Comparison of ENCODE assay signal across 31 cellular contexts in the genomic region with DNA sequence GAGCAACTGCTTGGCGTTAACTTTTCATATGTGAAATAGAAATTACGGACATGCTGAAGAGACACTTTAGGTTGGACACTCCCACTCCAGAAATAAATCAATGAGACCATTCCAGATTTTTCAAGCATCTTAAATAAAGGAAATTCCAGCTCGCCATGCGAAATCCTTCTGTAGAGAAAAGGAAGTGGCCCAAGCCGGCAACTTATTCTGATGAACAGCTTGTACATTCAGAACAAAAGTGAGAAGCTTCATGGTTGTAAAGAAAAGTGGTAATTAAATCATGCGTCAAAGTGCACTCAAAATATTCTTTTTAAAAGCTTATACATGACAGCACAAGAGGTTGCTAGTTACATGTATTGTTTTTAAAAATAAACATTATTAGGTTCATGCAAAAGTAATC.
A peak's percentile ranks its signal among the peaks of the same experiment; 100 is the strongest.
DNase-seq lines count a peak whose midpoint lies in the region; ATAC-seq and TF ChIP-seq lines count a peak whose summit lies in the region.
"Had no signal": no experiment of that assay in that cellular context is flagged by ENCODE, and none has a peak within 500 bp of the region (broad histone marks: within the 10 kb centered on the region; RNA-seq: fewer than 3 reads in every experiment).

No MANE protein-coding gene starts in this region.

- no peaks in the 10 kb centered on the region for H3F3A ChIP-seq in PC-3 (ENCODE audit: low read length, unreplicated experiment)

- no peaks in the 10 kb centered on the region for H3K9me2 ChIP-seq in PC-3 (replicated peaks; ENCODE audit: low read length)
- H3K9me2 ChIP-seq: SK-N-SH had no signal

- H3K4me1 ChIP-seq in left ventricle myocardium inferior, result peaks cover 51% of the 10 kb centered on the region
- H3K4me1 ChIP-seq in PC-3 (ENCODE audit: insufficient read depth, low read length), result peaks cover 36% of the 10 kb centered on the region
- H3K4me1 ChIP-seq: prostate gland, sigmoid colon had no signal

- H3K4me3 ChIP-seq in left ventricle myocardium inferior (no peak overlapping the region), PC-3 (ENCODE audit: low read length) (no peak overlapping the region)
- H3K4me3 ChIP-seq: GM12878, lung, prostate gland, sigmoid colon, testis had no signal

- no peak overlapping the region for H2AFZ ChIP-seq in PC-3 (ENCODE audit: low read length)

- peaks cover 1% of the 10 kb centered on the region for H3K27me3 Mint-ChIP-seq in activated B cell treated with CpG ODN at 0.5 μM for 24 hours
- H3K27me3 Mint-ChIP-seq in natural killer cell treated with Interleukin-12 subunit alpha and Interleukin-12 subunit beta and Interleukin-15 and Interleukin-18, amount 100 ng/mL, for 72 hours, result peaks cover 0 to 2% of the 10 kb centered on the region in 2 donors

- H3K4me1 Mint-ChIP-seq in activated B cell treated with CpG ODN at 0.5 μM for 24 hours, result peaks cover 83% of the 10 kb centered on the region
- H3K4me1 Mint-ChIP-seq in natural killer cell treated with Interleukin-12 subunit alpha and Interleukin-12 subunit beta and Interleukin-15 and Interleukin-18, amount 100 ng/mL, for 72 hours (ENCODE audit: low read depth in 2 of 2), result peaks cover 65 to 85% of the 10 kb centered on the region in 2 donors

- CTCF ChIA-PET in activated B cell treated with CpG ODN at 0.5 μM for 24 hours (lab: Charles Lee), result no interaction called here
- CTCF ChIA-PET in PC-3 (lab: Charles Lee), result no interaction called here

- TF ChIP-seq CTCF in left ventricle myocardium inferior (IDR thresholded peaks at IDR 0.05; ENCODE audit: borderline replicate concordance), result no peak
- TF ChIP-seq CTCF in activated B cell treated with CpG ODN at 0.5 μM for 24 hours (IDR thresholded peaks at IDR 0.05), result no peak
- no peak for TF ChIP-seq CTCF in PC-3 (conservative IDR thresholded peaks at IDR 0.05; ENCODE audit: low read depth, low read length)

- H3K36me3 ChIP-seq in left ventricle myocardium inferior (no peaks in the 10 kb centered on the region), PC-3 (ENCODE audit: low read depth, low read length) (no peaks in the 10 kb centered on the region)
- H3K36me3 ChIP-seq: prostate gland, sigmoid colon had no signal

- no peaks in the 10 kb centered on the region for H4K20me1 ChIP-seq in PC-3 (ENCODE audit: low read length)

- DNase-seq in left ventricle myocardium inferior, result no peak
- DNase-seq in cardiac septum (ENCODE audit: low spot score), result no peak
- no peak for DNase-seq in activated B cell treated with CpG ODN at 0.5 μM for 24 hours
- DNase-seq in natural killer cell treated with Interleukin-12 subunit alpha and Interleukin-12 subunit beta and Interleukin-15 and Interleukin-18, amount 100 ng/mL, for 72 hours (ENCODE audit: low spot score), result no peak
- no peak for DNase-seq in DMS53 (lab: John Stamatoyannopoulos, UW)
- no peak for DNase-seq in PC-3
- DNase-seq: activated CD4-positive, alpha-beta T cell treated with anti-CD3 and anti-CD28 coated beads for 36 hours; activated naive CD8-positive, alpha-beta T cell treated with anti-CD3 and anti-CD28 coated beads, Interleukin-2, amount 10 ng/mL, durations not matched to agents 7 days and 5 days; caudate nucleus; EL; endodermal cell; foreskin fibroblast; H7; head of caudate nucleus; NCI-H1092 treated with DMSO at 0.1 percent for 48 hours; NCI-H187 treated with DMSO at 0.1 percent for 48 hours; NCI-H774; OCI-M1; sigmoid colon; SK-N-SH; stimulated activated CD4-positive, alpha-beta T cell treated with anti-CD3 and anti-CD28 coated beads, Interleukin-15, amount 100 ng/mL, for 24 hours; stimulated activated naive CD4-positive, alpha-beta T cell; testis had no signal

- BruUV-seq in PC-3 (replicated peaks; lab: Mats Ljungman, UMichigan), result no TSS peak

- peak overlapping the region; percentile 74 for H3K27ac ChIP-seq in left ventricle myocardium inferior (replicated peaks)
- no peak overlapping the region for H3K27ac ChIP-seq in PC-3 (ENCODE audit: low read length)
- H3K27ac ChIP-seq: C4-2B, prostate gland, sigmoid colon, testis had no signal

- intact Hi-C loops in left ventricle myocardium inferior (cut with micrococcal nuclease), result no loop called here
- intact Hi-C loops in cardiac septum (cut with DNase I), result no loop called here
- intact Hi-C loops in activated B cell treated with CpG ODN at 0.5 μM for 24 hours (cut with micrococcal nuclease), result loop anchor here (5.0 kb wide), 1 partner anchor 154 kb away; the partner anchor contains the start of gene ITGB1
- intact Hi-C loops in PC-3 (cut with micrococcal nuclease), result loop anchor here (5.0 kb wide), 1 partner anchor 79 kb away; no protein-coding TSS in a partner anchor

- no peaks in the 10 kb centered on the region for H3K36me3 Mint-ChIP-seq in activated B cell treated with CpG ODN at 0.5 μM for 24 hours (ENCODE audit: low read depth)
- H3K36me3 Mint-ChIP-seq in natural killer cell treated with Interleukin-12 subunit alpha and Interleukin-12 subunit beta and Interleukin-15 and Interleukin-18, amount 100 ng/mL, for 72 hours, result peaks cover 4% of the 10 kb centered on the region
- H3K36me3 Mint-ChIP-seq: activated naive CD8-positive, alpha-beta T cell treated with anti-CD3 and anti-CD28 coated beads, Interleukin-2, amount 10 ng/mL, durations not matched to agents 7 days and 5 days had no signal

- no peak overlapping the region for H3K9ac ChIP-seq in PC-3 (ENCODE audit: low read length)
- H3K9ac ChIP-seq: SK-N-SH had no signal

- POLR2A ChIA-PET in activated B cell treated with CpG ODN at 0.5 μM for 24 hours (lab: Charles Lee) (no interaction called here), PC-3 (lab: Charles Lee; ENCODE audit: unreplicated experiment) (no interaction called here)

- H3K9me3 ChIP-seq in left ventricle myocardium inferior (replicated peaks), result no peaks in the 10 kb centered on the region
- no peaks in the 10 kb centered on the region for H3K9me3 ChIP-seq in PC-3 (ENCODE audit: low read length)
- H3K9me3 ChIP-seq: prostate gland, sigmoid colon, SK-N-SH, testis had no signal

- H3K27ac Mint-ChIP-seq in activated B cell treated with CpG ODN at 0.5 μM for 24 hours, result peak overlapping the region; percentile 50
- H3K27ac Mint-ChIP-seq in natural killer cell treated with Interleukin-12 subunit alpha and Interleukin-12 subunit beta and Interleukin-15 and Interleukin-18, amount 100 ng/mL, for 72 hours, result peak overlapping the region; percentile 78 to 88
- H3K27ac Mint-ChIP-seq: activated naive CD8-positive, alpha-beta T cell treated with anti-CD3 and anti-CD28 coated beads, Interleukin-2, amount 10 ng/mL, durations not matched to agents 7 days and 5 days; endodermal cell had no signal

- H3K79me2 ChIP-seq in PC-3 (ENCODE audit: low read length), result no peaks in the 10 kb centered on the region

- no peaks in the 10 kb centered on the region for H3K9me3 Mint-ChIP-seq in activated B cell treated with CpG ODN at 0.5 μM for 24 hours
- no peaks in the 10 kb centered on the region for H3K9me3 Mint-ChIP-seq in natural killer cell treated with Interleukin-12 subunit alpha and Interleukin-12 subunit beta and Interleukin-15 and Interleukin-18, amount 100 ng/mL, for 72 hours
- H3K9me3 Mint-ChIP-seq: activated naive CD8-positive, alpha-beta T cell treated with anti-CD3 and anti-CD28 coated beads, Interleukin-2, amount 10 ng/mL, durations not matched to agents 7 days and 5 days; endodermal cell; T-helper 2 cell treated with Interferon-gamma antibody and Interleukin-4, amounts not matched to agents 5 μg/mL and 100 μg/mL, for 36 hours had no signal

- ATAC-seq in GM18858 (IDR thresholded peaks at IDR 0.05; ENCODE audit: unreplicated experiment) (peak; percentile 58), activated B cell treated with CpG ODN at 0.5 μM for 24 hours (ENCODE audit: low read depth) (no peak), HG03108 (IDR thresholded peaks at IDR 0.05; ENCODE audit: unreplicated experiment) (no peak), PC-3 (no peak)
- no peak for ATAC-seq in natural killer cell treated with Interleukin-12 subunit alpha and Interleukin-12 subunit beta and Interleukin-15 and Interleukin-18, amount 100 ng/mL, for 72 hours
- ATAC-seq: activated CD4-positive, alpha-beta T cell treated with anti-CD3 and anti-CD28 coated beads for 36 hours; esophagus mucosa; GM12878 had no signal

- no peak overlapping the region for H3K4me2 ChIP-seq in PC-3 (ENCODE audit: low read length)
- H3K4me2 ChIP-seq: SK-N-SH had no signal

- H3K4me3 Mint-ChIP-seq in activated B cell treated with CpG ODN at 0.5 μM for 24 hours, result no peak overlapping the region
- H3K4me3 Mint-ChIP-seq in natural killer cell treated with Interleukin-12 subunit alpha and Interleukin-12 subunit beta and Interleukin-15 and Interleukin-18, amount 100 ng/mL, for 72 hours, result peak overlapping the region; percentile 69
- H3K4me3 Mint-ChIP-seq: activated CD4-positive, alpha-beta T cell treated with anti-CD3 and anti-CD28 coated beads for 36 hours; activated naive CD8-positive, alpha-beta T cell treated with anti-CD3 and anti-CD28 coated beads, Interleukin-2, amount 10 ng/mL, durations not matched to agents 7 days and 5 days; endodermal cell; T-helper 2 cell treated with Interferon-gamma antibody and Interleukin-4, amounts not matched to agents 5 μg/mL and 100 μg/mL, for 36 hours had no signal

- H3K27me3 ChIP-seq in left ventricle myocardium inferior (ENCODE audit: low read depth), result peaks cover 10% of the 10 kb centered on the region
- H3K27me3 ChIP-seq in PC-3 (ENCODE audit: low read length), result no peaks in the 10 kb centered on the region
- H3K27me3 ChIP-seq: sigmoid colon, testis had no signal

Comparison
In these comparisons a context has a peak if more than half of its experiments do, and no peak if none do; other contexts are left out.
1. intact Hi-C loops: an anchor here in activated B cell treated with CpG ODN at 0.5 μM for 24 hours (5.0 kb wide) and PC-3 (5.0 kb wide); none called in left ventricle myocardium inferior and cardiac septum.